12 cellular contexts compared by ENCODE assay signal in genomic region chr2:239548491-239548890, GRCh38.
A peak's percentile ranks its signal among the peaks of the same experiment; 100 is the strongest.
DNase-seq lines count a peak whose midpoint lies in the region; ATAC-seq, FAIRE-seq and TF ChIP-seq lines count a peak whose summit lies in the region.
"Had no signal": no experiment of that assay in that cellular context is flagged by ENCODE, and none has a peak within 500 bp of the region (broad histone marks: within the 10 kb centered on the region; RNA-seq: fewer than 3 reads in every experiment).

No MANE protein-coding gene starts in this region.

- H3K4me1 Mint-ChIP-seq in CD8-positive, alpha-beta memory T cell, result peaks cover 42 to 55% (median 46%) of the 10 kb centered on the region in 3 donors

- H3K36me3 Mint-ChIP-seq in CD8-positive, alpha-beta memory T cell, result no peaks in the 10 kb centered on the region

- POLR2A ChIA-PET in CD8-positive, alpha-beta memory T cell (lab: Charles Lee), result no interaction called here

- no peaks in the 10 kb centered on the region for H3K27me3 ChIP-seq in CD8-positive, alpha-beta memory T cell (ENCODE audit: insufficient read depth, low read length, poor library complexity, severe bottlenecking)
- H3K27me3 ChIP-seq in bronchial epithelial cell (ENCODE audit: control insufficient read depth, insufficient read depth, low read length), result no peaks in the 10 kb centered on the region

- no peak overlapping the region for H3K4me3 ChIP-seq in CD8-positive, alpha-beta memory T cell (ENCODE audit: low read length)
- H3K4me3 ChIP-seq in bronchial epithelial cell (ENCODE audit: low read depth, low read length), result no peak overlapping the region

- no peak for ATAC-seq in Right ventricle myocardium inferior
- no peak for ATAC-seq in HG03175 (IDR thresholded peaks at IDR 0.05; ENCODE audit: unreplicated experiment)
- ATAC-seq: left cardiac atrium, SK-N-SH treated with all-trans-retinoic acid at 6 μM for 48 hours had no signal

- CTCF ChIA-PET in CD8-positive, alpha-beta memory T cell (lab: Charles Lee), result interaction anchor here (1.1 kb wide), 1 partner anchor 8 kb away, joined by 3 read pairs; no protein-coding TSS in a partner anchor

- TF ChIP-seq CTCF in bronchial epithelial cell (IDR thresholded peaks at IDR 0.05; ENCODE audit: insufficient read depth, low read length, severe bottlenecking), result no peak

- no peaks in the 10 kb centered on the region for H3K36me3 ChIP-seq in CD8-positive, alpha-beta memory T cell (ENCODE audit: insufficient read depth, low read length)
- no peaks in the 10 kb centered on the region for H3K36me3 ChIP-seq in bronchial epithelial cell (ENCODE audit: control insufficient read depth, insufficient read depth, low read length)

- no peaks in the 10 kb centered on the region for H3K9me3 ChIP-seq in CD8-positive, alpha-beta memory T cell (ENCODE audit: low read length)

- DNase-seq in CD8-positive, alpha-beta memory T cell, result peak in 4 of 5 donors; percentile 4 to 71 (median 40)
- peak; percentile 78 for DNase-seq in activated CD8-positive, alpha-beta memory T cell treated with anti-CD3 and anti-CD28 coated beads for 24 hours
- DNase-seq in bronchial epithelial cell (ENCODE audit: low read depth) (peak; percentile 28), NCI-H524 treated with DMSO at 0.1 percent for 48 hours (lab: John Stamatoyannopoulos, UW) (no peak), Right ventricle myocardium inferior (ENCODE audit: missing footprints) (no peak), NCI-H1092 (lab: John Stamatoyannopoulos, UW) (no peak)
- peak; percentile 59 to 66 for DNase-seq in stimulated activated CD4-positive, alpha-beta T cell treated with anti-CD3 and anti-CD28 coated beads, Interleukin-4, amount 100 ng/mL, for 48 hours (ENCODE audit: low read depth in 2 of 2)
- DNase-seq: IMR-90, left cardiac atrium, NCI-H446 had no signal

- peaks cover 0 to 1% (median 0%) of the 10 kb centered on the region in 5 donors for H3K9me3 Mint-ChIP-seq in CD8-positive, alpha-beta memory T cell

- H3K27ac ChIP-seq in CD8-positive, alpha-beta memory T cell (ENCODE audit: low read depth, low read length), result no peak overlapping the region

- H3K27me3 Mint-ChIP-seq in CD8-positive, alpha-beta memory T cell, result peaks cover 5 to 26% of the 10 kb centered on the region in 2 donors

- peaks cover 27% of the 10 kb centered on the region for H3K4me1 ChIP-seq in CD8-positive, alpha-beta memory T cell (ENCODE audit: insufficient read depth, low read length)

- peak overlapping the region in 7 of 8 donors; percentile 33 to 96 (median 85) for H3K27ac Mint-ChIP-seq in CD8-positive, alpha-beta memory T cell

- intact Hi-C loops in Right ventricle myocardium inferior (cut with DNase I), result no loop called here

- no peak for FAIRE-seq in bronchial epithelial cell (lab: Jason Lieb, UNC)

- peak overlapping the region in 4 of 7 donors; percentile 31 to 60 (median 48) for H3K4me3 Mint-ChIP-seq in CD8-positive, alpha-beta memory T cell

Comparison
In these comparisons a context has a peak if more than half of its experiments do, and no peak if none do; other contexts are left out.
1. DNase-seq: peak in CD8-positive, alpha-beta memory T cell (4 of 5), activated CD8-positive, alpha-beta memory T cell treated with anti-CD3 and anti-CD28 coated beads for 24 hours (single experiment), bronchial epithelial cell (single experiment) and stimulated activated CD4-positive, alpha-beta T cell treated with anti-CD3 and anti-CD28 coated beads, Interleukin-4, amount 100 ng/mL, for 48 hours (2 of 2); none in NCI-H524 treated with DMSO at 0.1 percent for 48 hours (single experiment), Right ventricle myocardium inferior (single experiment) and NCI-H1092 (single experiment).